Comparison of ENCODE assay signal across 1 cellular context in the genomic region with DNA sequence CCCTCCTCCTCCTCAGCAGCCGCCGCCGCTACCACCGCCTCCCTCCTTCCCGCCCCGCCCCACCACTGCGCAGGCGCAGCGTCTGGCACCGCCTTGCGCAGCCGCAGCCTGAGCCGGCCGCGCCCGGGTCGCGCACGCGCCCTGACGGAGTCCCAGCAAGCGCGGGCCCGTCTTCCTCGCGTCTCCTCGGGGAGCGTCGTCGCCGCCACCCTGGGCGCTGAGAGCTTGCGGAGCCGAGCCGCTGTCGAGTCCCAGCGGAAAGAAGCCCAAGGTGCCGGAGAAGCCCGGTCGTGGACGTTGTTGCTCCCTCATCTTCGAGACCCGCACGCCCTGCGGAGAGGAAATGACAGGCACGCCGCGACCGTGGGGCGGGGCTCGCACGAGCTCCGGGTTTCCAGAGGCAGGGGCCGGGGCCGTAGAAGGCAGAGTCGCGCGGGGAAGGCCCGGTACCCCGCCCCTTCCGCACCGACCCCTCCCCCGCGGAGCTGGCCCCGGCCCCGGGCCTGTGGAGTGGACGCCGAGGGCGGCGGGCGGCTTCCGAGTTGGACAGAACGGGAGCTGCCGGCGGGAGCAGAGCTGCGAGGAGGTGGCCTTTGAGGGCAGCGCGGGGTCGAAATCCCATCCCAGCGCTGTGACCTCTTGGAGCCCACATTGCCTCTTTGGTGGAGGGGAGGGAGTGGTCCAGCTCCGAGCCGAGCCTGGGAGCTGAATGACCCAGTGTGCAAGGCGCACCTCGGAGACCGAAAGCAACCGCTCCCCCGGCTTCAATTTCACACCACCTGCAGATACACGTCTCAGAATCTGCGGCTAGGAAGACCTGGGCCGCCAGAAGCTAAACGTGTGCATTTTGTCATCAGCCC.
TF ChIP-seq lines count a peak whose summit lies in the region.

No MANE protein-coding gene starts in this region.

TF ChIP-seq in HepG2, 621 proteins besides CTCF, POLR2A, EP300 and RAD21 (continued from another document and continues in another):
- peak; percentile 43; the same call in 1 of the 2 replicates for TF ChIP-seq GLI4 (CRISPR knock-in tag; IDR thresholded peaks at IDR 0.05; ENCODE audit: borderline replicate concordance)
- peak; percentile 19 for TF ChIP-seq TBL1XR1 (IDR thresholded peaks at IDR 0.05; ENCODE audit: borderline replicate concordance, low read length, partially characterized antibody)
- no peak; the same call in 1 of the 2 replicates for TF ChIP-seq ZSCAN21 (CRISPR knock-in tag; IDR thresholded peaks at IDR 0.05; ENCODE audit: borderline replicate concordance)
- TF ChIP-seq ZBTB8A (CRISPR knock-in tag; IDR thresholded peaks at IDR 0.05; ENCODE audit: borderline replicate concordance, low read depth), result peak; percentile 64; the same call in 1 of the 2 replicates
- peak; percentile 92 for TF ChIP-seq ZNF563 (CRISPR knock-in tag; IDR thresholded peaks at IDR 0.05)
- peak; percentile 73 for TF ChIP-seq ZNF350 (CRISPR knock-in tag; IDR thresholded peaks at IDR 0.05; ENCODE audit: borderline replicate concordance, low read depth)
- TF ChIP-seq, protein P1, sequence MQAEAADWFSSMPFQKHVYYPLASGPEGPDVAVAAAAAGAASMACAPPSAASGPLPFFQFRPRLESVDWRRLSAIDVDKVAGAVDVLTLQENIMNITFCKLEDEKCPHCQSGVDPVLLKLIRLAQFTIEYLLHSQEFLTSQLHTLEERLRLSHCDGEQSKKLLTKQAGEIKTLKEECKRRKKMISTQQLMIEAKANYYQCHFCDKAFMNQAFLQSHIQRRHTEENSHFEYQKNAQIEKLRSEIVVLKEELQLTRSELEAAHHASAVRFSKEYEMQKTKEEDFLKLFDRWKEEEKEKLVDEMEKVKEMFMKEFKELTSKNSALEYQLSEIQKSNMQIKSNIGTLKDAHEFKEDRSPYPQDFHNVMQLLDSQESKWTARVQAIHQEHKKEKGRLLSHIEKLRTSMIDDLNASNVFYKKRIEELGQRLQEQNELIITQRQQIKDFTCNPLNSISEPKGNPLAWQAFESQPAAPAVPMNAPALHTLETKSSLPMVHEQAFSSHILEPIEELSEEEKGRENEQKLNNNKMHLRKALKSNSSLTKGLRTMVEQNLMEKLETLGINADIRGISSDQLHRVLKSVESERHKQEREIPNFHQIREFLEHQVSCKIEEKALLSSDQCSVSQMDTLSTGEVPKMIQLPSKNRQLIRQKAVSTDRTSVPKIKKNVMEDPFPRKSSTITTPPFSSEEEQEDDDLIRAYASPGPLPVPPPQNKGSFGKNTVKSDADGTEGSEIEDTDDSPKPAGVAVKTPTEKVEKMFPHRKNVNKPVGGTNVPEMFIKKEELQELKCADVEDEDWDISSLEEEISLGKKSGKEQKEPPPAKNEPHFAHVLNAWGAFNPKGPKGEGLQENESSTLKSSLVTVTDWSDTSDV (CRISPR knock-in tag; IDR thresholded peaks at IDR 0.05), result no peak
- TF ChIP-seq, protein P2, sequence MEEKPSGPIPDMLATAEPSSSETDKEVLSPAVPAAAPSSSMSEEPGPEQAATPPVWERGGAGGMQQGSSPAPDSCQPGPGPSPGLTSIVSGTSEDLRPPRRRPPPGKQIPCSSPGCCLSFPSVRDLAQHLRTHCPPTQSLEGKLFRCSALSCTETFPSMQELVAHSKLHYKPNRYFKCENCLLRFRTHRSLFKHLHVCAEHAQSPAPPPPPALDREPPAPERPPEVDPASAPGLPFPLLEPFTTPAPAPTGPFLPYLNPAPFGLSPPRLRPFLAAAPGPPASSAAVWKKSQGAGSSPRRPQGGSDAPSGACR (CRISPR knock-in tag; IDR thresholded peaks at IDR 0.05), result peak; percentile 76; the same call in 1 of the 2 replicates
- peak; percentile 36; the same call in 1 of the 2 replicates for TF ChIP-seq KDM5A (IDR thresholded peaks at IDR 0.05; ENCODE audit: borderline replicate concordance, low read length)
- 0 out of 2 replicates have a peak, but pooled peaks have one; percentile 13 for TF ChIP-seq STAG1 (CRISPR knock-in tag; IDR thresholded peaks at IDR 0.05)
- TF ChIP-seq, protein P3, sequence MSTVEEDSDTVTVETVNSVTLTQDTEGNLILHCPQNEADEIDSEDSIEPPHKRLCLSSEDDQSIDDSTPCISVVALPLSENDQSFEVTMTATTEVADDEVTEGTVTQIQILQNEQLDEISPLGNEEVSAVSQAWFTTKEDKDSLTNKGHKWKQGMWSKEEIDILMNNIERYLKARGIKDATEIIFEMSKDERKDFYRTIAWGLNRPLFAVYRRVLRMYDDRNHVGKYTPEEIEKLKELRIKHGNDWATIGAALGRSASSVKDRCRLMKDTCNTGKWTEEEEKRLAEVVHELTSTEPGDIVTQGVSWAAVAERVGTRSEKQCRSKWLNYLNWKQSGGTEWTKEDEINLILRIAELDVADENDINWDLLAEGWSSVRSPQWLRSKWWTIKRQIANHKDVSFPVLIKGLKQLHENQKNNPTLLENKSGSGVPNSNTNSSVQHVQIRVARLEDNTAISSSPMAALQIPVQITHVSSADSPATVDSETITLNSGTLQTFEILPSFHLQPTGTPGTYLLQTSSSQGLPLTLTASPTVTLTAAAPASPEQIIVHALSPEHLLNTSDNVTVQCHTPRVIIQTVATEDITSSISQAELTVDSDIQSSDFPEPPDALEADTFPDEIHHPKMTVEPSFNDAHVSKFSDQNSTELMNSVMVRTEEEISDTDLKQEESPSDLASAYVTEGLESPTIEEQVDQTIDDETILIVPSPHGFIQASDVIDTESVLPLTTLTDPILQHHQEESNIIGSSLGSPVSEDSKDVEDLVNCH (CRISPR knock-in tag; IDR thresholded peaks at IDR 0.05), result 0 out of 2 replicates have a peak, but pooled peaks have one; percentile 72
- TF ChIP-seq NFIB (CRISPR knock-in tag; IDR thresholded peaks at IDR 0.05; ENCODE audit: borderline replicate concordance), result no peak
- TF ChIP-seq SMARCC2 (IDR thresholded peaks at IDR 0.05), result no peak
- no peak for TF ChIP-seq EED (CRISPR knock-in tag; IDR thresholded peaks at IDR 0.05)
- TF ChIP-seq ZNF383 (CRISPR knock-in tag; IDR thresholded peaks at IDR 0.05; ENCODE audit: borderline replicate concordance), result no peak
- TF ChIP-seq ZNF264 (CRISPR knock-in tag; IDR thresholded peaks at IDR 0.05), result 0 out of 2 replicates have a peak, but pooled peaks have one; percentile 68
- peak; percentile 91 for TF ChIP-seq REPIN1 (CRISPR knock-in tag; IDR thresholded peaks at IDR 0.05; ENCODE audit: borderline replicate concordance, low read depth)
- peak; percentile 79; the same call in 1 of the 2 replicates for TF ChIP-seq CENPT (CRISPR knock-in tag; IDR thresholded peaks at IDR 0.05; ENCODE audit: low read depth)
- TF ChIP-seq NFE2 (CRISPR knock-in tag; IDR thresholded peaks at IDR 0.05), result no peak
- TF ChIP-seq ZNF30 (CRISPR knock-in tag; IDR thresholded peaks at IDR 0.05), result no peak
- peak; percentile 71 for TF ChIP-seq MED13 (CRISPR knock-in tag; IDR thresholded peaks at IDR 0.05)
- TF ChIP-seq MTA3 (CRISPR knock-in tag; IDR thresholded peaks at IDR 0.05), result no peak
- TF ChIP-seq BCLAF1 (IDR thresholded peaks at IDR 0.05), result no peak
- TF ChIP-seq SNAPC5 (CRISPR knock-in tag; IDR thresholded peaks at IDR 0.05; ENCODE audit: borderline replicate concordance), result no peak
- peak; percentile 83; the same call in 1 of the 2 replicates for TF ChIP-seq ZSCAN5A (CRISPR knock-in tag; IDR thresholded peaks at IDR 0.05; ENCODE audit: borderline replicate concordance)
- peak; percentile 81; the same call in 1 of the 2 replicates for TF ChIP-seq SMAD1 (CRISPR knock-in tag; IDR thresholded peaks at IDR 0.05; ENCODE audit: borderline replicate concordance, low read depth)
- TF ChIP-seq PHF20 (CRISPR knock-in tag; IDR thresholded peaks at IDR 0.05), result 0 out of 2 replicates have a peak, but pooled peaks have one; percentile 42
- 0 out of 2 replicates have a peak, but pooled peaks have one; percentile 33 for TF ChIP-seq DRAP1 (CRISPR knock-in tag; IDR thresholded peaks at IDR 0.05)
- peak; percentile 20; the same call in 1 of the 2 replicates for TF ChIP-seq SP2 (CRISPR knock-in tag; IDR thresholded peaks at IDR 0.05)
- no peak for TF ChIP-seq ZNF674 (CRISPR knock-in tag; IDR thresholded peaks at IDR 0.05; ENCODE audit: low read depth)
- 0 out of 2 replicates have a peak, but pooled peaks have one; percentile 1 for TF ChIP-seq GATAD2A (CRISPR knock-in tag; IDR thresholded peaks at IDR 0.05)
- TF ChIP-seq IRF2 (CRISPR knock-in tag; IDR thresholded peaks at IDR 0.05), result peak; percentile 51; the same call in 1 of the 2 replicates
- TF ChIP-seq IRX3 (CRISPR knock-in tag; IDR thresholded peaks at IDR 0.05; ENCODE audit: borderline replicate concordance, low read depth), result peak; percentile 78; the same call in 1 of the 2 replicates
- no peak for TF ChIP-seq ZNF207 (IDR thresholded peaks at IDR 0.05; ENCODE audit: borderline replicate concordance)
- peak; percentile 69 for TF ChIP-seq HNRNPLL (IDR thresholded peaks at IDR 0.05; ENCODE audit: low read depth, low read length, poor library complexity, severe bottlenecking)
- TF ChIP-seq ZNF430 (CRISPR knock-in tag; IDR thresholded peaks at IDR 0.05), result peak; percentile 59; the same call in 1 of the 2 replicates
- TF ChIP-seq ZNF564 (CRISPR knock-in tag; IDR thresholded peaks at IDR 0.05), result 0 out of 2 replicates have a peak, but pooled peaks have one; percentile 54
- no peak for TF ChIP-seq HMG20B (CRISPR knock-in tag; conservative IDR thresholded peaks at IDR 0.05)
- TF ChIP-seq, protein P4, sequence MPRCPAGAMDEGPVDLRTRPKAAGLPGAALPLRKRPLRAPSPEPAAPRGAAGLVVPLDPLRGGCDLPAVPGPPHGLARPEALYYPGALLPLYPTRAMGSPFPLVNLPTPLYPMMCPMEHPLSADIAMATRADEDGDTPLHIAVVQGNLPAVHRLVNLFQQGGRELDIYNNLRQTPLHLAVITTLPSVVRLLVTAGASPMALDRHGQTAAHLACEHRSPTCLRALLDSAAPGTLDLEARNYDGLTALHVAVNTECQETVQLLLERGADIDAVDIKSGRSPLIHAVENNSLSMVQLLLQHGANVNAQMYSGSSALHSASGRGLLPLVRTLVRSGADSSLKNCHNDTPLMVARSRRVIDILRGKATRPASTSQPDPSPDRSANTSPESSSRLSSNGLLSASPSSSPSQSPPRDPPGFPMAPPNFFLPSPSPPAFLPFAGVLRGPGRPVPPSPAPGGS (CRISPR knock-in tag; IDR thresholded peaks at IDR 0.05), result peak; percentile 90
- TF ChIP-seq IRF1 (CRISPR knock-in tag; IDR thresholded peaks at IDR 0.05; ENCODE audit: low read depth), result no peak
- TF ChIP-seq CAMTA2 (CRISPR knock-in tag; IDR thresholded peaks at IDR 0.05; ENCODE audit: borderline replicate concordance), result no peak
- TF ChIP-seq ZFX (CRISPR knock-in tag; IDR thresholded peaks at IDR 0.05; ENCODE audit: low read depth), result peak; percentile 94
- TF ChIP-seq PHB2 (IDR thresholded peaks at IDR 0.05; ENCODE audit: partially characterized antibody), result no peak
- no peak for TF ChIP-seq U2AF1 (optimal IDR thresholded peaks at IDR 0.05; ENCODE audit: low read depth, low read length)
- no peak for TF ChIP-seq HNRNPUL1 (IDR thresholded peaks at IDR 0.05; ENCODE audit: low read depth, low read length)
- TF ChIP-seq, protein P5, sequence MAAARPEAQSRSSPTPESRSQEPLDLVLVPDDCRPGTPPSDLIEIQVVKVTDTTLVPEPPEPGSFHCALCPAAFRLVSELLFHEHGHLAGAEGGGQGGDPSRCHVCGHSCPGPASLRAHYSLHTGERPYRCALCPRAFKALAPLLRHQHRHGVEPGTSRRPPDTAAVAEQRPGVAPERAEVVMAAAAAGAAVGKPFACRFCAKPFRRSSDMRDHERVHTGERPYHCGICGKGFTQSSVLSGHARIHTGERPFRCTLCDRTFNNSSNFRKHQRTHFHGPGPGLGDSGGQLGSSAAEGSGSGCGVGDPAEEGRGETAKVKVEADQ (CRISPR knock-in tag; IDR thresholded peaks at IDR 0.05; ENCODE audit: borderline replicate concordance), result peak; percentile 61; the same call in 1 of the 2 replicates
- no peak for TF ChIP-seq FOXP1 (IDR thresholded peaks at IDR 0.05)
- TF ChIP-seq FOXP1 (CRISPR knock-in tag; IDR thresholded peaks at IDR 0.05), result no peak
- TF ChIP-seq ZNF3 (CRISPR knock-in tag; IDR thresholded peaks at IDR 0.05), result no peak
